In genomic region chr12:19031032-19031431, GRCh38 we compare ENCODE assay signal across 1 cellular context.
TF ChIP-seq lines count a peak whose summit lies in the region.

No MANE protein-coding gene starts in this region.

TF ChIP-seq in GM23338, 12 proteins besides CTCF, POLR2A, EP300 and RAD21 (continued from another document):
- TF ChIP-seq ZNF462 (CRISPR knock-in tag; IDR thresholded peaks at IDR 0.05) (no peak), ZNF331 (CRISPR knock-in tag; IDR thresholded peaks at IDR 0.05; ENCODE audit: low read depth) (no peak)
